18 cellular contexts compared by ENCODE assay signal in genomic region chr11:70702040-70702648, GRCh38.
DNase-seq lines count a peak whose midpoint lies in the region; ATAC-seq, FAIRE-seq and TF ChIP-seq lines count a peak whose summit lies in the region.
"Had no signal": no experiment of that assay in that cellular context is flagged by ENCODE, and none has a peak within 500 bp of the region (broad histone marks: within the 10 kb centered on the region; RNA-seq: fewer than 3 reads in every experiment).

No MANE protein-coding gene starts in this region.

- H3K79me2 ChIP-seq in K562 (ENCODE audit: control insufficient read depth, insufficient read depth, low read length) (no peaks in the 10 kb centered on the region), osteoblast (ENCODE audit: insufficient read depth, low read length) (no peaks in the 10 kb centered on the region)

- H3K27ac ChIP-seq in K562 (ENCODE audit: extremely low read depth, low read depth, low read length) (no peak overlapping the region), osteoblast (ENCODE audit: low read depth, low read length) (no peak overlapping the region), psoas muscle (no peak overlapping the region)
- H3K27ac ChIP-seq: BLaER1, C4-2B had no signal

- intact Hi-C loops in K562 (cut with micrococcal nuclease), result no loop called here
- intact Hi-C loops in psoas muscle (cut with DNase I), result no loop called here

- H3K4me1 ChIP-seq in K562 (replicated peaks in 1 of 2; ENCODE audit: control insufficient read depth in 2 of 2, insufficient read depth in 2 of 2, low read length in 2 of 2) (no peaks in the 10 kb centered on the region), osteoblast (ENCODE audit: insufficient read depth, low read length) (no peaks in the 10 kb centered on the region), psoas muscle (no peaks in the 10 kb centered on the region)
- H3K4me1 ChIP-seq: Caco-2 had no signal

- H3K27me3 ChIP-seq in K562 (ENCODE audit: control insufficient read depth in 2 of 2, insufficient read depth in 2 of 2, low read length in 2 of 2) (peaks cover 0 to 6% of the 10 kb centered on the region in 2 experiments; a peak in 2 of 5 replicates), osteoblast (ENCODE audit: insufficient read depth, low read length) (no peaks in the 10 kb centered on the region), psoas muscle (ENCODE audit: insufficient read depth in 3 of 3, low read length in 2 of 3) (no peaks in the 10 kb centered on the region)

- H3K9ac ChIP-seq in K562 (ENCODE audit: insufficient read depth in 1 of 2, low read depth in 2 of 2, low read length in 2 of 2), result no peak overlapping the region
- H3K9ac ChIP-seq: BLaER1 had no signal

- TF ChIP-seq CTCF in K562 (IDR thresholded peaks at IDR 0.05 in 2 of 3, conservative IDR thresholded peaks at IDR 0.05 in 1 of 3; ENCODE audit: insufficient read depth in 2 of 3, low read depth in 1 of 3, low read length in 3 of 3) (no peak), osteoblast (IDR thresholded peaks at IDR 0.05; ENCODE audit: extremely low read depth, low read depth, low read length) (no peak), psoas muscle (IDR thresholded peaks at IDR 0.05) (no peak)

- POLR2A ChIA-PET in K562 (lab: Yijun Ruan, JAX), result no interaction called here

- ATAC-seq in K562 (no peak), HG03108 (IDR thresholded peaks at IDR 0.05; ENCODE audit: unreplicated experiment) (no peak), psoas muscle (no peak)
- ATAC-seq: CD8-positive, alpha-beta T cell had no signal

- H3K4me2 ChIP-seq in K562 (ENCODE audit: insufficient read depth, low read length) (no peak overlapping the region), osteoblast (ENCODE audit: insufficient read depth, low read length) (no peak overlapping the region)

- H3K9me3 ChIP-seq in K562 (replicated peaks; ENCODE audit: control insufficient read depth, insufficient read depth, low read depth, low read length) (no peaks in the 10 kb centered on the region), osteoblast (ENCODE audit: low read depth, low read length) (no peaks in the 10 kb centered on the region), psoas muscle (no peaks in the 10 kb centered on the region)
- H3K9me3 ChIP-seq: BLaER1, Caco-2 had no signal

- TF ChIP-seq POLR2A in GM12891 (IDR thresholded peaks at IDR 0.05; ENCODE audit: low read depth, low read length), result no peak
- TF ChIP-seq POLR2A in K562 (conservative IDR thresholded peaks at IDR 0.05), result no peak

- CTCF ChIA-PET in K562 (lab: Yijun Ruan, JAX; ENCODE audit: low intra/inter-chr PET ratio), result interaction anchor here (0.6 kb wide), 1 partner anchor 610 kb away, joined by 6 read pairs; no protein-coding TSS in a partner anchor

- DNase-seq in GM12891 (ENCODE audit: insufficient read length, low spot score) (no peak), HTR-8/SVneo (ENCODE audit: insufficient read length, low spot score) (no peak), K562 (ENCODE audit: extremely low read depth in 1 of 4, low spot score in 3 of 4) (no peak), osteoblast (ENCODE audit: insufficient read length, low spot score, missing footprints) (peak; percentile 4), middle frontal gyrus (ENCODE audit: extremely low spot score, low spot score) (no peak), psoas muscle (no peak)
- DNase-seq: Caco-2; CD4-positive, CD25-positive, alpha-beta regulatory T cell; CD8-positive, alpha-beta T cell; DND-41; GOT3; H7; HCEC 1CT had no signal

- in situ Hi-C loops in K562 (cut with MboI), result no loop called here

- no peaks in the 10 kb centered on the region for H3K9me1 ChIP-seq in K562 (ENCODE audit: control insufficient read depth, insufficient read depth, low read length)

- 0% methylated on average over 3 of the region's 4 CpGs for WGBS in K562 (ENCODE audit: insufficient coverage, low coverage, missing lambda C conversion rate)
- 97 to 98% (median 97%) methylated on average over 4 of the region's 4 CpGs for WGBS in psoas muscle, 3 donors

- H3K4me3 ChIP-seq in K562, result no peak overlapping the region
- H3K4me3 ChIP-seq in osteoblast (ENCODE audit: insufficient read depth, low read length), result no peak overlapping the region
- no peak overlapping the region for H3K4me3 ChIP-seq in psoas muscle
- H3K4me3 ChIP-seq: BLaER1 had no signal

- FAIRE-seq in GM12891 (lab: Jason Lieb, UNC), result peak; percentile 26
- FAIRE-seq in HTR-8/SVneo (lab: Jason Lieb, UNC), result peak; percentile 98
- FAIRE-seq in K562 (lab: Jason Lieb, UNC), result no peak
- FAIRE-seq: G401.6, GM18507 had no signal

- no peak overlapping the region for H2AFZ ChIP-seq in K562 (ENCODE audit: low read depth, low read length)
- no peak overlapping the region for H2AFZ ChIP-seq in osteoblast (ENCODE audit: low read length)

- H4K20me1 ChIP-seq in K562 (replicated peaks; ENCODE audit: control insufficient read depth, insufficient read depth, low read length), result no peaks in the 10 kb centered on the region
- H4K20me1 ChIP-seq in osteoblast (ENCODE audit: insufficient read depth, low read length), result no peaks in the 10 kb centered on the region
- H4K20me1 ChIP-seq: BLaER1 had no signal

- BruUV-seq in K562 (replicated peaks; lab: Mats Ljungman, UMichigan), result no TSS peak

- no peak for TF ChIP-seq RAD21 in K562 (CRISPR knock-in tag; conservative IDR thresholded peaks at IDR 0.05 in 1 of 2, IDR thresholded peaks at IDR 0.05 in 1 of 2)

- no peak for TF ChIP-seq EP300 in K562 (IDR thresholded peaks at IDR 0.05; ENCODE audit: low read length)

- H3K36me3 ChIP-seq in K562 (ENCODE audit: control insufficient read depth, insufficient read depth, low read length) (no peaks in the 10 kb centered on the region), osteoblast (ENCODE audit: insufficient read depth, low read length) (no peaks in the 10 kb centered on the region), psoas muscle (ENCODE audit: insufficient read depth in 1 of 2, low read depth in 1 of 2) (no peaks in the 10 kb centered on the region)
- H3K36me3 ChIP-seq: BLaER1 had no signal

TF ChIP-seq in GM12891, 5 proteins besides CTCF, POLR2A, EP300 and RAD21:
- TF ChIP-seq TAF1 (IDR thresholded peaks at IDR 0.05; ENCODE audit: low read depth, low read length) (no peak), POLR2AphosphoS5 (IDR thresholded peaks at IDR 0.05; ENCODE audit: low read depth, low read length) (no peak), POU2F2 (IDR thresholded peaks at IDR 0.05; ENCODE audit: low read depth, low read length) (no peak), PAX5 (IDR thresholded peaks at IDR 0.05; ENCODE audit: insufficient read depth, low read length, severe bottlenecking) (no peak), SPI1 (IDR thresholded peaks at IDR 0.05; ENCODE audit: low read depth, low read length) (no peak)

TF ChIP-seq in K562, 482 proteins besides CTCF, POLR2A, EP300 and RAD21 (continues in another document):
- TF ChIP-seq HDAC1 (IDR thresholded peaks at IDR 0.05) (0 out of 4 replicates have a peak, but pooled peaks of 1 of the 2 experiments have one; percentile 33), XRCC3 (IDR thresholded peaks at IDR 0.05) (no peak), CTBP1 (IDR thresholded peaks at IDR 0.05; ENCODE audit: borderline replicate concordance) (peak; percentile 25; the same call in 1 of the 2 replicates), ZNF354B (CRISPR knock-in tag; IDR thresholded peaks at IDR 0.05) (no peak), KDM1A (IDR thresholded peaks at IDR 0.05) (peak; percentile 20 to 54; a peak in 1 of 4 replicates), ZNF778 (CRISPR knock-in tag; IDR thresholded peaks at IDR 0.05) (no peak), ARID2 (IDR thresholded peaks at IDR 0.05) (no peak), ZNF395 (CRISPR knock-in tag; IDR thresholded peaks at IDR 0.05) (no peak), EHMT2 (IDR thresholded peaks at IDR 0.05) (0 out of 2 replicates have a peak, but pooled peaks have one; percentile 20)
- TF ChIP-seq, protein P1, sequence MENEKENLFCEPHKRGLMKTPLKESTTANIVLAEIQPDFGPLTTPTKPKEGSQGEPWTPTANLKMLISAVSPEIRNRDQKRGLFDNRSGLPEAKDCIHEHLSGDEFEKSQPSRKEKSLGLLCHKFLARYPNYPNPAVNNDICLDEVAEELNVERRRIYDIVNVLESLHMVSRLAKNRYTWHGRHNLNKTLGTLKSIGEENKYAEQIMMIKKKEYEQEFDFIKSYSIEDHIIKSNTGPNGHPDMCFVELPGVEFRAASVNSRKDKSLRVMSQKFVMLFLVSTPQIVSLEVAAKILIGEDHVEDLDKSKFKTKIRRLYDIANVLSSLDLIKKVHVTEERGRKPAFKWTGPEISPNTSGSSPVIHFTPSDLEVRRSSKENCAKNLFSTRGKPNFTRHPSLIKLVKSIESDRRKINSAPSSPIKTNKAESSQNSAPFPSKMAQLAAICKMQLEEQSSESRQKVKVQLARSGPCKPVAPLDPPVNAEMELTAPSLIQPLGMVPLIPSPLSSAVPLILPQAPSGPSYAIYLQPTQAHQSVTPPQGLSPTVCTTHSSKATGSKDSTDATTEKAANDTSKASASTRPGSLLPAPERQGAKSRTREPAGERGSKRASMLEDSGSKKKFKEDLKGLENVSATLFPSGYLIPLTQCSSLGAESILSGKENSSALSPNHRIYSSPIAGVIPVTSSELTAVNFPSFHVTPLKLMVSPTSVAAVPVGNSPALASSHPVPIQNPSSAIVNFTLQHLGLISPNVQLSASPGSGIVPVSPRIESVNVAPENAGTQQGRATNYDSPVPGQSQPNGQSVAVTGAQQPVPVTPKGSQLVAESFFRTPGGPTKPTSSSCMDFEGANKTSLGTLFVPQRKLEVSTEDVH (IDR thresholded peaks at IDR 0.05; ENCODE audit: low read depth, partially characterized antibody), result no peak
- TF ChIP-seq, protein P2, sequence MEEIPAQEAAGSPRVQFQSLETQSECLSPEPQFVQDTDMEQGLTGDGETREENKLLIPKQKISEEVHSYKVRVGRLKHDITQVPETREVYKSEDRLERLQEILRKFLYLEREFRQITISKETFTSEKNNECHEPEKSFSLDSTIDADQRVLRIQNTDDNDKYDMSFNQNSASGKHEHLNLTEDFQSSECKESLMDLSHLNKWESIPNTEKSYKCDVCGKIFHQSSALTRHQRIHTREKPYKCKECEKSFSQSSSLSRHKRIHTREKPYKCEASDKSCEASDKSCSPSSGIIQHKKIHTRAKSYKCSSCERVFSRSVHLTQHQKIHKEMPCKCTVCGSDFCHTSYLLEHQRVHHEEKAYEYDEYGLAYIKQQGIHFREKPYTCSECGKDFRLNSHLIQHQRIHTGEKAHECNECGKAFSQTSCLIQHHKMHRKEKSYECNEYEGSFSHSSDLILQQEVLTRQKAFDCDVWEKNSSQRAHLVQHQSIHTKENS (CRISPR knock-in tag; IDR thresholded peaks at IDR 0.05), result no peak
